34 cellular contexts compared by ENCODE assay signal in the genomic region with DNA sequence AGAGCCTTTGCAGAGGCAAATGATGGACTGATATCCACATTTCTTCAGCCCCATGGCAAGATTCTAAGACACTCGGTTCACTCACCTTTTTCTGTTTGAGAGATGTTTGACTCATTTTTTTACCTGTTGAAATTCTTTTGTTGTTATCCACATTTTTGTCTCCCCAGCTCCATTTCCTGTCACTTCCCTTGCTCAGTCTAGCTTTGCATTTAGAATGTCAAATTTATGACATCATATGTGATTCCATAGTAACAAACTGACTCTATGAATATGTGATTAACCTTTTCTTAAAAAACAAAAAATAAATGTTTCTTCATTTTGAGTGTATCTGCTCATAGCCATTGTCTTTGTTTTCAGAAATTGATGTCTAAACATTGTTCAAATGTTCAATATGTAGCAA.
"Had no signal": no experiment of that assay in that cellular context is flagged by ENCODE, and none has a peak within 500 bp of the region (broad histone marks: within the 10 kb centered on the region; RNA-seq: fewer than 3 reads in every experiment).

Gene NT5C1B (minus strand): TSS at position 216 of the 400 bp plus-strand sequence. CDS start 101 bp downstream, at position 115.

- H3K27ac ChIP-seq: adrenal gland, breast epithelium, coronary artery, dorsolateral prefrontal cortex, esophagus squamous epithelium had no signal

- H3K9me3 Mint-ChIP-seq: activated naive CD4-positive, alpha-beta T cell treated with anti-CD3 and anti-CD28 coated beads, Interleukin-2, amount 50 U/mL, for 24 hours; activated naive CD8-positive, alpha-beta T cell treated with anti-CD3 and anti-CD28 coated beads, Interleukin-2, amount 50 U/mL, for 24 hours; activated T-helper 2 cell treated with anti-CD3 and anti-CD28 coated beads, Interferon-gamma antibody, Interleukin-2, Interleukin-4, amounts not matched to agents 10 μg/mL and 5 μg/mL and 100 μg/mL, durations not matched to agents 14 hours and 24 hours and 36 hours; central memory CD8-positive, alpha-beta T cell; endodermal cell; T-helper 2 cell treated with Interferon-gamma antibody and Interleukin-4, amounts not matched to agents 5 μg/mL and 100 μg/mL, for 36 hours had no signal

- H3K27me3 ChIP-seq: adrenal gland, breast epithelium, dorsolateral prefrontal cortex, esophagus squamous epithelium had no signal

- ATAC-seq: activated CD4-positive, alpha-beta T cell treated with anti-CD3 and anti-CD28 coated beads for 36 hours; activated CD8-positive, alpha-beta memory T cell treated with anti-CD3 and anti-CD28 coated beads, Interleukin-2, amount 10 ng/mL, durations not matched to agents 7 days and 5 days; activated CD8-positive, alpha-beta T cell treated with anti-CD3 and anti-CD28 coated beads, Interleukin-2, amount 10 ng/mL, durations not matched to agents 7 days and 5 days; activated naive CD8-positive, alpha-beta T cell treated with anti-CD3 and anti-CD28 coated beads, Interleukin-2, amount 50 U/mL, for 24 hours; T-helper 17 cell had no signal

- H3K36me3 ChIP-seq: adrenal gland, breast epithelium had no signal

- H3K4me3 ChIP-seq: adrenal gland, breast epithelium, coronary artery, dorsolateral prefrontal cortex, esophagus squamous epithelium had no signal

- H3K27me3 Mint-ChIP-seq: activated CD4-positive, alpha-beta memory T cell treated with anti-CD3 and anti-CD28 coated beads for 36 hours; activated CD4-positive, alpha-beta T cell treated with anti-CD3 and anti-CD28 coated beads for 36 hours; activated CD4-positive, alpha-beta T cell treated with anti-CD3 and anti-CD28 coated beads, Interleukin-2, amount 10 ng/mL, durations not matched to agents 24 days and 14 days; activated CD8-positive, alpha-beta memory T cell treated with anti-CD3 and anti-CD28 coated beads, Interleukin-2, amount 10 ng/mL, durations not matched to agents 7 days and 5 days; activated naive CD4-positive, alpha-beta T cell treated with anti-CD3 and anti-CD28 coated beads, Interleukin-2, amount 50 U/mL, for 24 hours; activated naive CD8-positive, alpha-beta T cell treated with anti-CD3 and anti-CD28 coated beads for 36 hours; activated naive CD8-positive, alpha-beta T cell treated with anti-CD3 and anti-CD28 coated beads, Interleukin-2, amount 50 U/mL, for 24 hours; central memory CD8-positive, alpha-beta T cell; T-helper 17 cell had no signal

- H3K4me3 Mint-ChIP-seq: activated CD4-positive, alpha-beta memory T cell treated with anti-CD3 and anti-CD28 coated beads for 36 hours; activated CD4-positive, alpha-beta T cell treated with anti-CD3 and anti-CD28 coated beads for 36 hours; activated CD4-positive, alpha-beta T cell treated with anti-CD3 and anti-CD28 coated beads, Interleukin-2, amount 10 ng/mL, durations not matched to agents 24 days and 14 days; activated CD8-positive, alpha-beta memory T cell treated with anti-CD3 and anti-CD28 coated beads, Interleukin-2, amount 10 ng/mL, durations not matched to agents 7 days and 5 days; activated CD8-positive, alpha-beta T cell treated with anti-CD3 and anti-CD28 coated beads, Interleukin-2, amount 10 ng/mL, durations not matched to agents 7 days and 5 days; activated naive CD4-positive, alpha-beta T cell treated with anti-CD3 and anti-CD28 coated beads for 36 hours; activated naive CD4-positive, alpha-beta T cell treated with anti-CD3 and anti-CD28 coated beads, Interleukin-2, amount 50 U/mL, for 24 hours; activated naive CD8-positive, alpha-beta T cell treated with anti-CD3 and anti-CD28 coated beads for 36 hours; activated naive CD8-positive, alpha-beta T cell treated with anti-CD3 and anti-CD28 coated beads, Interleukin-2, amount 50 U/mL, for 24 hours; activated T-helper 1 cell treated with anti-CD3 and anti-CD28 coated beads, Interleukin-12 subunit alpha, Interleukin-12 subunit beta, Interleukin-2, Interleukin-4 antibody, amounts not matched to agents 30 ng/mL and 10 ng/mL and 1 ng/mL, durations not matched to agents 14 hours and 24 hours and 36 hours; brain; central memory CD8-positive, alpha-beta T cell; dendritic cell treated with granulocyte-macrophage colony-stimulating factor and Interleukin-4, amounts not matched to agents 40 ng/mL and 50 ng/mL, for 4 days; endodermal cell; T-helper 17 cell; T-helper 2 cell treated with Interferon-gamma antibody and Interleukin-4, amounts not matched to agents 5 μg/mL and 100 μg/mL, for 36 hours had no signal

- H3K27ac Mint-ChIP-seq: activated CD4-positive, alpha-beta memory T cell treated with anti-CD3 and anti-CD28 coated beads for 36 hours; activated CD4-positive, alpha-beta T cell treated with anti-CD3 and anti-CD28 coated beads for 36 hours; activated CD4-positive, alpha-beta T cell treated with anti-CD3 and anti-CD28 coated beads, Interleukin-2, amount 10 ng/mL, durations not matched to agents 24 days and 14 days; activated CD8-positive, alpha-beta memory T cell treated with anti-CD3 and anti-CD28 coated beads, Interleukin-2, amount 10 ng/mL, durations not matched to agents 7 days and 5 days; activated CD8-positive, alpha-beta T cell treated with anti-CD3 and anti-CD28 coated beads, Interleukin-2, amount 10 ng/mL, durations not matched to agents 7 days and 5 days; activated naive CD4-positive, alpha-beta T cell treated with anti-CD3 and anti-CD28 coated beads for 36 hours; activated naive CD4-positive, alpha-beta T cell treated with anti-CD3 and anti-CD28 coated beads, Interleukin-2, amount 50 U/mL, for 24 hours; activated naive CD8-positive, alpha-beta T cell treated with anti-CD3 and anti-CD28 coated beads for 36 hours; activated naive CD8-positive, alpha-beta T cell treated with anti-CD3 and anti-CD28 coated beads, Interleukin-2, amount 50 U/mL, for 24 hours; activated T-helper 1 cell treated with anti-CD3 and anti-CD28 coated beads, Interleukin-12 subunit alpha, Interleukin-12 subunit beta, Interleukin-2, Interleukin-4 antibody, amounts not matched to agents 30 ng/mL and 10 ng/mL and 1 ng/mL, durations not matched to agents 14 hours and 24 hours and 36 hours; activated T-helper 2 cell treated with anti-CD3 and anti-CD28 coated beads, Interferon-gamma antibody, Interleukin-2, Interleukin-4, amounts not matched to agents 10 μg/mL and 5 μg/mL and 100 μg/mL, durations not matched to agents 14 hours and 24 hours and 36 hours; brain; dendritic cell treated with granulocyte-macrophage colony-stimulating factor and Interleukin-4, amounts not matched to agents 40 ng/mL and 50 ng/mL, for 4 days; endodermal cell; T-helper 17 cell; T-helper 2 cell treated with Interferon-gamma antibody and Interleukin-4, amounts not matched to agents 5 μg/mL and 100 μg/mL, for 36 hours had no signal

- H3K4me1 Mint-ChIP-seq: activated CD4-positive, alpha-beta T cell treated with anti-CD3 and anti-CD28 coated beads for 36 hours; activated CD4-positive, alpha-beta T cell treated with anti-CD3 and anti-CD28 coated beads, Interleukin-2, amount 10 ng/mL, durations not matched to agents 24 days and 14 days; activated naive CD4-positive, alpha-beta T cell treated with anti-CD3 and anti-CD28 coated beads, Interleukin-2, amount 50 U/mL, for 24 hours; activated naive CD8-positive, alpha-beta T cell treated with anti-CD3 and anti-CD28 coated beads for 36 hours; activated naive CD8-positive, alpha-beta T cell treated with anti-CD3 and anti-CD28 coated beads, Interleukin-2, amount 50 U/mL, for 24 hours; brain; central memory CD8-positive, alpha-beta T cell; endodermal cell; T-helper 17 cell had no signal

- H3K9me3 ChIP-seq: adrenal gland had no signal

- H3K36me3 Mint-ChIP-seq: brain had no signal

- DNase-seq: activated CD4-positive, alpha-beta memory T cell treated with anti-CD3 and anti-CD28 coated beads for 36 hours; activated CD4-positive, alpha-beta T cell treated with anti-CD3 and anti-CD28 coated beads for 36 hours; activated CD4-positive, alpha-beta T cell treated with anti-CD3 and anti-CD28 coated beads, Interleukin-2, amount 10 ng/mL, durations not matched to agents 24 days and 14 days; activated CD4-positive, CD25-positive, alpha-beta regulatory T cell; activated CD4-positive, CD25-positive, alpha-beta regulatory T cell treated with anti-CD3 and anti-CD28 coated beads, Interleukin-2, amount 50 U/mL, for 72 hours; activated CD8-positive, alpha-beta memory T cell treated with anti-CD3 and anti-CD28 coated beads, Interleukin-2, amount 10 ng/mL, durations not matched to agents 7 days and 5 days; activated CD8-positive, alpha-beta memory T cell treated with anti-CD3 and anti-CD28 coated beads, Interleukin-2, amount 50 U/mL, for 4 hours; activated CD8-positive, alpha-beta T cell treated with anti-CD3 and anti-CD28 coated beads, Interleukin-2, amount 10 ng/mL, durations not matched to agents 7 days and 5 days; activated effector memory CD4-positive, alpha-beta T cell treated with anti-CD3 and anti-CD28 coated beads, Interleukin-2, amount 50 U/mL, for 16 hours; activated naive CD4-positive, alpha-beta T cell treated with anti-CD3 and anti-CD28 coated beads for 36 hours; activated naive CD8-positive, alpha-beta T cell treated with anti-CD3 and anti-CD28 coated beads for 36 hours; activated naive CD8-positive, alpha-beta T cell treated with anti-CD3 and anti-CD28 coated beads, Interleukin-2, amount 50 U/mL, for 24 hours; activated T-cell treated with anti-CD3 and anti-CD28 coated beads, Interleukin-2, amount 50 U/mL, for 1 hour; activated T-cell treated with anti-CD3 and anti-CD28 coated beads, Interleukin-2, amount 50 U/mL, for 48 hours; adrenal gland; amygdala; aorta; dorsolateral prefrontal cortex; effector memory CD4-positive, alpha-beta T cell; endodermal cell; esophagus squamous epithelium; head of caudate nucleus; T-helper 1 cell; T-helper 17 cell; T1000 had no signal

- H3K4me1 ChIP-seq: adrenal gland, breast epithelium, esophagus squamous epithelium had no signal
